ENCODE assay signal across 10 cellular contexts in the genomic region with DNA sequence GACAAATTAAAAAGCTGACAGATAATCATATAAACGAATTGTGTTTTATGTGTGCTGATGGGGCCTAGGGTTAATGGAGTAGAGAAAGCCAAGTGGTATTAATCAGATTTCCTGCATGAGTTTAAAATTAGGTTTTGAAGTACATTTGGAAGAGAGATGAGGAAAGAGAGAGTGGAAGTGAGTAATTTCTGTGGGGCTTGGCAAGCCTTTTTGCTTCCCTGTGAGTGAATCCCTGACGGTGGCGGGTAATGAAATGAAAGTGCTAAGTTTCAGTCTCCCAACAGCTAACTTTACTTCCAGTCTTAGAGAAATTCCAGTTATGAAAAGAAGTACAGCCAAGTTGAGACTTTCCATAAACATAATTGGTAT.
A peak's percentile ranks its signal among the peaks of the same experiment; 100 is the strongest.
DNase-seq lines count a peak whose midpoint lies in the region; ATAC-seq, FAIRE-seq and TF ChIP-seq lines count a peak whose summit lies in the region.
"Had no signal": no experiment of that assay in that cellular context is flagged by ENCODE, and none has a peak within 500 bp of the region (broad histone marks: within the 10 kb centered on the region; RNA-seq: fewer than 3 reads in every experiment).

No MANE protein-coding gene starts in this region.

- no peak for TF ChIP-seq POLR2A in gastrocnemius medialis (IDR thresholded peaks at IDR 0.05)

- ATAC-seq in SK-N-SH treated with all-trans-retinoic acid at 6 μM for 48 hours = peak; percentile 72
- peak; percentile 77 for ATAC-seq in Right ventricle myocardium superior (ENCODE audit: poor library complexity)
- ATAC-seq in gastrocnemius medialis = peak; percentile 41 to 68
- no peak for ATAC-seq in HG02852 (IDR thresholded peaks at IDR 0.05; ENCODE audit: unreplicated experiment)
- ATAC-seq in HG02840 (IDR thresholded peaks at IDR 0.05; ENCODE audit: low FRiP score, unreplicated experiment) = no peak

- DNase-seq in GM19239 (ENCODE audit: insufficient read length, low spot score) (no peak), Right ventricle myocardium superior (no peak), gastrocnemius medialis (peak in 1 of 2 donors; percentile 21), epidermal melanocyte (ENCODE audit: insufficient read length, low spot score) (no peak), NCI-H510A treated with DMSO at 0.1 percent for 48 hours (lab: John Stamatoyannopoulos, UW) (no peak)
- DNase-seq: NCI-H446 treated with DMSO at 0.1 percent for 48 hours; stimulated activated CD4-positive, alpha-beta T cell treated with anti-CD3 and anti-CD28 coated beads, Interleukin-4, amount 100 ng/mL, for 4 hours had no signal

- peaks cover 19 to 24% of the 10 kb centered on the region in 2 donors for H3K4me1 ChIP-seq in gastrocnemius medialis

- peak overlapping the region in 2 of 4 donors; percentile 25 to 26 for H3K4me3 ChIP-seq in gastrocnemius medialis

- in situ Hi-C loops in gastrocnemius medialis (cut with MboI; ENCODE audit: low sequenced_read_pairs in 4 of 4) = loop anchor here in 1 of 4 donors (25.0 kb wide), 1 partner anchor 425 kb away; no protein-coding TSS in a partner anchor

- no peaks in the 10 kb centered on the region for H3K9me3 ChIP-seq in gastrocnemius medialis

- no peaks in the 10 kb centered on the region for H3K27me3 ChIP-seq in gastrocnemius medialis

- FAIRE-seq in GM19239 (lab: Jason Lieb, UNC) = peak; percentile 71

- H3K36me3 ChIP-seq in gastrocnemius medialis = no peaks in the 10 kb centered on the region

- intact Hi-C loops in Right ventricle myocardium superior (cut with DNase I) = no loop called here
- intact Hi-C loops in gastrocnemius medialis (cut with DNase I; ENCODE audit: low total_unique reads) = loop anchor here (5.0 to 10.0 kb wide), 4 partner anchors 87 to 427 kb away; no protein-coding TSS in a partner anchor

- TF ChIP-seq CTCF in gastrocnemius medialis (IDR thresholded peaks at IDR 0.05 in 4 of 5, conservative IDR thresholded peaks at IDR 0.05 in 1 of 5) = no peak

- peak overlapping the region in 3 of 4 donors; percentile 20 to 57 (median 25) for H3K27ac ChIP-seq in gastrocnemius medialis

TF ChIP-seq in SK-N-SH treated with all-trans-retinoic acid at 6 μM for 48 hours, 23 proteins besides CTCF, POLR2A, EP300 and RAD21:
- peak; percentile 78 for TF ChIP-seq ISL1 (CRISPR knock-in tag; IDR thresholded peaks at IDR 0.05)
- TF ChIP-seq GLIS3 (CRISPR knock-in tag; IDR thresholded peaks at IDR 0.05) = no peak

Comparison
In these comparisons a context has a peak if more than half of its experiments do, and no peak if none do; other contexts are left out.
1. ATAC-seq: peak in SK-N-SH treated with all-trans-retinoic acid at 6 μM for 48 hours (single experiment), Right ventricle myocardium superior (single experiment) and gastrocnemius medialis (2 of 2); none in HG02852 (single experiment) and HG02840 (single experiment).